8 cellular contexts compared by ENCODE assay signal in the genomic region with DNA sequence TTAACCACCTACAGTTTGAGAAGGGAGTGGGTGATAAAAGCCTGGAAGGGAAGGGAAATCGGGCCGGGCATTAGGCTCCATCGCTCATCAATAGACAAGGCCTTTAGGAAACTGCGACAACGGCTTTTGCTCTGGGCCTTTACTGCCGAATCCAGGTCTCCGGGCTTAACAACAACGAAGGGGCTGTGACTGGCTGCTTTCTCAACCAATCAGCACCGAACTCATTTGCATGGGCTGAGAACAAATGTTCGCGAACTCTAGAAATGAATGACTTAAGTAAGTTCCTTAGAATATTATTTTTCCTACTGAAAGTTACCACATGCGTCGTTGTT. TPM values are rescaled to one million over a fixed set of nuclear protein-coding genes. Genes with fewer than 3 reads are reported as not detected.
DNase-seq lines count a peak whose midpoint lies in the region; ATAC-seq lines count a peak whose summit lies in the region.

No MANE protein-coding gene starts in this region.

- ATAC-seq in HG03442 (IDR thresholded peaks at IDR 0.05; ENCODE audit: unreplicated experiment) (peak; percentile 21), left lobe of liver (peak; percentile 42)

- DNase-seq in AG20443 (ENCODE audit: low spot score) (peak; percentile 92), GM19240 (ENCODE audit: insufficient read length, low spot score) (peak; percentile 88), NCI-H510A treated with DMSO at 0.1 percent for 48 hours (lab: John Stamatoyannopoulos, UW) (peak; percentile 81), dermis blood vessel endothelial cell (peak; percentile 95), left lobe of liver (ENCODE audit: low spot score) (peak; percentile 80)
- DNase-seq in activated CD4-positive, alpha-beta T cell treated with anti-CD3 and anti-CD28 coated beads for 4 hours, result peak; percentile 77 to 78
- DNase-seq in stimulated activated CD4-positive, alpha-beta T cell treated with anti-CD3 and anti-CD28 coated beads, Interleukin-2, amount 100 ng/mL, for 24 hours, result peak; percentile 71 to 81

RNA-seq across cellular contexts. Expression of a gene that starts 0.3 kb away (rescaled TPM):
- total RNA-seq in dermis blood vessel endothelial cell (not detected in 2 replicates), left lobe of liver (not detected)

RNA-seq across cellular contexts. Expression of a gene that starts 0.5 kb away (rescaled TPM):
- 73.7 and 177 TPM in 2 replicates for total RNA-seq in dermis blood vessel endothelial cell
- 86.3 TPM for total RNA-seq in left lobe of liver

RNA-seq across cellular contexts. Expression of a gene that starts 7.8 kb away (rescaled TPM):
- 2.4 and 3.4 TPM in 2 replicates for total RNA-seq in dermis blood vessel endothelial cell
- total RNA-seq in left lobe of liver, result 17.8 TPM

RNA-seq across cellular contexts. Expression of a gene that starts 15.6 kb away (rescaled TPM):
- total RNA-seq in dermis blood vessel endothelial cell (12.1 and 18.7 TPM in 2 replicates), left lobe of liver (22.0 TPM)

RNA-seq across cellular contexts. Expression of a gene that starts 27.1 kb away (rescaled TPM):
- 191 and 205 TPM in 2 replicates for total RNA-seq in dermis blood vessel endothelial cell
- total RNA-seq in left lobe of liver, result 129 TPM

Comparison
In these comparisons a context has a peak if more than half of its experiments do, and no peak if none do; other contexts are left out.
1. Peak in every context shown above with its lines: DNase-seq and ATAC-seq.